ENCODE assay signal across 31 cellular contexts in genomic region chr3:109921509-109921908, GRCh38.
A peak's percentile ranks its signal among the peaks of the same experiment; 100 is the strongest.
DNase-seq lines count a peak whose midpoint lies in the region; ATAC-seq and TF ChIP-seq lines count a peak whose summit lies in the region.
"Had no signal": no experiment of that assay in that cellular context is flagged by ENCODE, and none has a peak within 500 bp of the region (broad histone marks: within the 10 kb centered on the region; RNA-seq: fewer than 3 reads in every experiment).

No MANE protein-coding gene starts in this region.

- no peaks in the 10 kb centered on the region for H3K9me3 Mint-ChIP-seq in neural crest cell
- H3K9me3 Mint-ChIP-seq: nephron; stimulated activated memory B cell treated with anti-CD40 and anti-IgM and Interleukin-4, amounts not matched to agents 10 μg/mL and 1 μg/mL and 100 μg/mL, for 72 hours had no signal

- H3K27ac ChIP-seq in foreskin keratinocyte, result no peak overlapping the region
- H3K27ac ChIP-seq: BLaER1 treated with 17β-estradiol and CSF1 and Interleukin-3, amounts not matched to agents 10 nM and 100 nM; body of pancreas; PC-9; upper lobe of right lung; VCaP had no signal

- H3K4me1 ChIP-seq in foreskin keratinocyte, result peaks cover 17% of the 10 kb centered on the region
- H3K4me1 ChIP-seq: body of pancreas, upper lobe of right lung had no signal

- H3K4me3 Mint-ChIP-seq in neural crest cell, result no peak overlapping the region
- H3K4me3 Mint-ChIP-seq: mesothelial cell of epicardium; nephron; stimulated activated memory B cell treated with anti-CD40 and anti-IgM and Interleukin-4, amounts not matched to agents 10 μg/mL and 1 μg/mL and 100 μg/mL, for 72 hours had no signal

- no peaks in the 10 kb centered on the region for H3K36me3 Mint-ChIP-seq in neural crest cell (ENCODE audit: low read depth)
- H3K36me3 Mint-ChIP-seq: mesothelial cell of epicardium; stimulated activated memory B cell treated with anti-CD40 and anti-IgM and Interleukin-4, amounts not matched to agents 10 μg/mL and 1 μg/mL and 100 μg/mL, for 72 hours had no signal

- H3K27ac Mint-ChIP-seq in neural crest cell (ENCODE audit: unreplicated experiment), result peak overlapping the region; percentile 69
- H3K27ac Mint-ChIP-seq: nephron; stimulated activated memory B cell treated with anti-CD40 and anti-IgM and Interleukin-4, amounts not matched to agents 10 μg/mL and 1 μg/mL and 100 μg/mL, for 72 hours had no signal

- TF ChIP-seq CTCF in neural crest cell (conservative IDR thresholded peaks at IDR 0.05), result no peak
- no peak for TF ChIP-seq CTCF in foreskin keratinocyte (conservative IDR thresholded peaks at IDR 0.05)

- H3K4me1 Mint-ChIP-seq in neural crest cell, result peaks cover 24% of the 10 kb centered on the region
- H3K4me1 Mint-ChIP-seq: nephron; stimulated activated memory B cell treated with anti-CD40 and anti-IgM and Interleukin-4, amounts not matched to agents 10 μg/mL and 1 μg/mL and 100 μg/mL, for 72 hours had no signal

- peak; percentile 53 for ATAC-seq in SK-N-SH treated with all-trans-retinoic acid at 6 μM for 48 hours
- ATAC-seq in esophagus mucosa, result no peak
- ATAC-seq in foreskin keratinocyte, result no peak
- ATAC-seq: body of pancreas; right cardiac atrium; Right ventricle myocardium inferior; stimulated activated memory B cell treated with anti-CD40 and anti-IgM and Interleukin-4, amounts not matched to agents 10 μg/mL and 1 μg/mL and 100 μg/mL, for 72 hours; upper lobe of right lung had no signal

- H3K27me3 ChIP-seq in foreskin keratinocyte, result no peaks in the 10 kb centered on the region
- H3K27me3 ChIP-seq: BLaER1 treated with 17β-estradiol and CSF1 and Interleukin-3, amounts not matched to agents 10 nM and 100 nM; body of pancreas; upper lobe of right lung had no signal

- H3K27me3 Mint-ChIP-seq in neural crest cell (ENCODE audit: low read depth), result no peaks in the 10 kb centered on the region
- H3K27me3 Mint-ChIP-seq: stimulated activated memory B cell treated with anti-CD40 and anti-IgM and Interleukin-4, amounts not matched to agents 10 μg/mL and 1 μg/mL and 100 μg/mL, for 72 hours had no signal

- peak; percentile 17 for DNase-seq in HCEC 1CT
- DNase-seq in NCI-H187 treated with DMSO at 0.1 percent for 48 hours (lab: John Stamatoyannopoulos, UW), result peak; percentile 79
- DNase-seq in neural crest cell (ENCODE audit: low read depth, low spot score), result no peak
- no peak for DNase-seq in foreskin keratinocyte
- no peak for DNase-seq in NK-92 treated with Interleukin-12 subunit alpha and Interleukin-12 subunit beta, amount 100 ng/mL, for 24 hours (lab: John Stamatoyannopoulos, UW)
- DNase-seq: activated CD4-positive, alpha-beta T cell treated with anti-CD3 and anti-CD28 coated beads for 48 hours; activated naive CD4-positive, alpha-beta T cell; activated T-cell treated with anti-CD3 and anti-CD28 coated beads, Interleukin-2, amount 50 U/mL, for 48 hours; body of pancreas; cerebellar nuclear complex; COR-L47; islet precursor cell; Kasumi-1; MV-4-11; NCI-H1694; PC-9; right cardiac atrium; stimulated activated CD4-positive, alpha-beta T cell treated with anti-CD3 and anti-CD28 coated beads, Interleukin-12 subunit alpha, Interleukin-12 subunit beta, amount 100 ng/mL, for 4 hours; stimulated activated CD4-positive, alpha-beta T cell treated with anti-CD3 and anti-CD28 coated beads, Interleukin-4, amount 100 ng/mL, for 4 hours; substantia nigra; SW 1271; T-helper 9 cell; upper lobe of right lung had no signal

TF ChIP-seq in SK-N-SH treated with all-trans-retinoic acid at 6 μM for 48 hours, 23 proteins besides CTCF, POLR2A, EP300 and RAD21 (continues in another document):
- no peak for TF ChIP-seq TSHZ2 (CRISPR knock-in tag; IDR thresholded peaks at IDR 0.05)
- TF ChIP-seq ZNF8 (CRISPR knock-in tag; IDR thresholded peaks at IDR 0.05), result no peak
- TF ChIP-seq ZFP3 (CRISPR knock-in tag; IDR thresholded peaks at IDR 0.05), result no peak
- TF ChIP-seq PATZ1 (CRISPR knock-in tag; IDR thresholded peaks at IDR 0.05; ENCODE audit: borderline replicate concordance), result no peak
- no peak for TF ChIP-seq POU6F1 (CRISPR knock-in tag; IDR thresholded peaks at IDR 0.05; ENCODE audit: borderline replicate concordance, low read depth)
- TF ChIP-seq ZC3H10 (CRISPR knock-in tag; IDR thresholded peaks at IDR 0.05), result no peak
- no peak for TF ChIP-seq TOX (CRISPR knock-in tag; IDR thresholded peaks at IDR 0.05; ENCODE audit: borderline replicate concordance)
- TF ChIP-seq CREB5 (CRISPR knock-in tag; IDR thresholded peaks at IDR 0.05; ENCODE audit: low read depth), result no peak
- TF ChIP-seq GLIS3 (CRISPR knock-in tag; IDR thresholded peaks at IDR 0.05), result no peak
- no peak for TF ChIP-seq ESRRG (CRISPR knock-in tag; IDR thresholded peaks at IDR 0.05)
- TF ChIP-seq BACH2 (CRISPR knock-in tag; IDR thresholded peaks at IDR 0.05; ENCODE audit: borderline replicate concordance), result no peak
- TF ChIP-seq ZFP30 (CRISPR knock-in tag; IDR thresholded peaks at IDR 0.05), result no peak
- TF ChIP-seq PPARA (CRISPR knock-in tag; IDR thresholded peaks at IDR 0.05; ENCODE audit: borderline replicate concordance), result no peak
- no peak for TF ChIP-seq CSDC2 (CRISPR knock-in tag; IDR thresholded peaks at IDR 0.05)

Comparison
In these comparisons a context has a peak if more than half of its experiments do, and no peak if none do; other contexts are left out.
1. DNase-seq: peak in HCEC 1CT (single experiment) and NCI-H187 treated with DMSO at 0.1 percent for 48 hours (single experiment); none in neural crest cell (single experiment), foreskin keratinocyte (0 of 2) and NK-92 treated with Interleukin-12 subunit alpha and Interleukin-12 subunit beta, amount 100 ng/mL, for 24 hours (single experiment).